ENCODE assay signal across 21 cellular contexts in the genomic region with DNA sequence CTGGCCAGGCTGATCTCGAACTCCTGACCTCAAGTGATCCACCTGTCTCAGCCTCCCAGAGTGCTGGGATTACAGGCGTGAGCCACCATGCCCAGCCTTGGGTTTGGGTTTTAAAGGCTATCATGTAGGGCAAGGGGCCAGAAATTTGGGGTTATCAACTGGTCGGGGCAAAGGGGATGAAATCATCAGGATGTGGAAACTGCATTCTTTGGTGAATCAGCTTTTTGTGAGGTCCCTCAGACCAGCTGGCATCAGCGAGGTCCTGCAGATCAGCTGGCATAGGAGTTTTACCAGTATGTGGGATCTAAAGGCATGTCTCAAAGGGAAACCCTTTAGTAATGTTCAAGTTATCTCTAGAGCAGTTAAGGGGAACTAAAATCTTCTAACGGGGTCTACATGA. TPM values are rescaled to one million over a fixed set of nuclear protein-coding genes. Genes with fewer than 3 reads are reported as not detected.
DNase-seq lines count a peak whose midpoint lies in the region; ATAC-seq, FAIRE-seq and TF ChIP-seq lines count a peak whose summit lies in the region.
"Had no signal": no experiment of that assay in that cellular context is flagged by ENCODE, and none has a peak within 500 bp of the region (broad histone marks: within the 10 kb centered on the region; RNA-seq: fewer than 3 reads in every experiment).

No MANE protein-coding gene starts in this region.

- no peak for TF ChIP-seq POLR2A in A549 (IDR thresholded peaks at IDR 0.05; ENCODE audit: low read length)

- DNase-seq in A549 (ENCODE audit: low read depth in 1 of 2, low spot score in 1 of 2), result peak in 1 of 2 experiments; percentile 52
- DNase-seq in HS-5 (ENCODE audit: low read depth), result peak; percentile 73
- DNase-seq in fibroblast of the aortic adventitia (ENCODE audit: low read depth), result peak; percentile 40
- DNase-seq in NCI-H1105 (lab: John Stamatoyannopoulos, UW), result no peak
- DNase-seq in HPDE6-E6E7 (ENCODE audit: extremely low spot score), result no peak
- DNase-seq: activated B cell treated with CpG ODN at 0.5 μM for 24 hours; activated naive CD8-positive, alpha-beta T cell treated with anti-CD3 and anti-CD28 coated beads, Interleukin-2, amount 50 U/mL, for 24 hours; effector CD8-positive, alpha-beta T cell; H7; mesenchymal stem cell; NCI-H1048; NCI-H748 treated with DMSO at 0.1 percent for 48 hours; nephron progenitor cell; stimulated activated naive CD8-positive, alpha-beta T cell treated with anti-CD3 and anti-CD28 coated beads, Interleukin-15, Interleukin-2, amounts not matched to agents 100 U/mL and 50 U/mL, for 24 hours; upper lobe of left lung had no signal

- TF ChIP-seq RAD21 in A549 (conservative IDR thresholded peaks at IDR 0.05 in 1 of 2, IDR thresholded peaks at IDR 0.05 in 1 of 2), result no peak

- no peak for TF ChIP-seq CTCF in A549 (IDR thresholded peaks at IDR 0.05)
- TF ChIP-seq CTCF in fibroblast of the aortic adventitia (IDR thresholded peaks at IDR 0.05; ENCODE audit: insufficient read depth, low read length), result no peak

- peak; percentile 65 to 71; a peak in 4 of 6 replicates for ATAC-seq in A549
- peak; percentile 45; the same call in 2 of the 3 replicates for ATAC-seq in SK-N-SH treated with all-trans-retinoic acid at 6 μM for 48 hours
- no peak for ATAC-seq in HG02973 (IDR thresholded peaks at IDR 0.05; ENCODE audit: unreplicated experiment)
- no peak for ATAC-seq in GM18502 (IDR thresholded peaks at IDR 0.05; ENCODE audit: poor library complexity, unreplicated experiment)
- ATAC-seq: activated naive CD8-positive, alpha-beta T cell treated with anti-CD3 and anti-CD28 coated beads, Interleukin-2, amount 50 U/mL, for 24 hours; GM12878; Panc1; stimulated activated naive CD8-positive, alpha-beta T cell treated with anti-CD3 and anti-CD28 coated beads, Interleukin-15, Interleukin-2, amounts not matched to agents 100 U/mL and 50 U/mL, for 24 hours had no signal

- peaks cover 11% of the 10 kb centered on the region; the same call in 2 of the 3 replicates for H3K4me1 ChIP-seq in A549
- H3K4me1 ChIP-seq: upper lobe of left lung had no signal

- H3K9me3 ChIP-seq in A549, result no peaks in the 10 kb centered on the region
- H3K9me3 ChIP-seq: upper lobe of left lung had no signal

- H3K4me2 ChIP-seq in A549, result peak overlapping the region; percentile 49

- CTCF ChIA-PET in A549 (lab: Yijun Ruan, JAX), result interaction anchor here (0.6 to 2.1 kb wide), 5 partner anchors 10 to 31 kb away, joined by 3 to 9 read pairs (median 5); a partner anchor contains a TSS

- FAIRE-seq in A549 (lab: Jason Lieb, UNC), result no peak
- FAIRE-seq: A204.1, GM12878 had no signal

- WGBS in A549 (ENCODE audit: missing lambda C conversion rate), result 43% methylated on average over 5 of the region's 5 CpGs

- TF ChIP-seq EP300 in A549 (IDR thresholded peaks at IDR 0.05), result no peak

- POLR2A ChIA-PET in A549 (lab: Yijun Ruan, JAX), result interaction anchor here (5.0 kb wide), 1 partner anchor 20 kb away, joined by 84 read pairs; a partner anchor contains a TSS

- H3K4me3 ChIP-seq in A549 (no peak overlapping the region), fibroblast of the aortic adventitia (ENCODE audit: low read depth, low read length) (no peak overlapping the region)
- H3K4me3 ChIP-seq: GM12878, upper lobe of left lung had no signal

- H3K27ac ChIP-seq in A549, result peak overlapping the region; percentile 6 to 65; a peak in 3 of 6 replicates

TF ChIP-seq in A549, 52 proteins besides CTCF, POLR2A, EP300 and RAD21:
- no peak for TF ChIP-seq ZC3H11A (IDR thresholded peaks at IDR 0.05)
- TF ChIP-seq CEBPB (IDR thresholded peaks at IDR 0.05), result peak in 1 of 2 experiments; percentile 45; a peak in 1 of 4 replicates
- no peak for TF ChIP-seq FOSL2 (IDR thresholded peaks at IDR 0.05)
- TF ChIP-seq FOSL2 (CRISPR knock-in tag; IDR thresholded peaks at IDR 0.05), result peak; percentile 40
- peak; percentile 42 for TF ChIP-seq MAFK (IDR thresholded peaks at IDR 0.05; ENCODE audit: partially characterized antibody)
TF ChIP-seq in A549: peak in this region for 3.

TF ChIP-seq in SK-N-SH treated with all-trans-retinoic acid at 6 μM for 48 hours, 23 proteins besides CTCF, POLR2A, EP300 and RAD21:
- no peak for TF ChIP-seq CSDC2 (CRISPR knock-in tag; IDR thresholded peaks at IDR 0.05)
- peak; percentile 92 for TF ChIP-seq ZFP3 (CRISPR knock-in tag; IDR thresholded peaks at IDR 0.05)
TF ChIP-seq in SK-N-SH treated with all-trans-retinoic acid at 6 μM for 48 hours: peak in this region for 1.

RNA-seq across cellular contexts. Expression of a gene that starts 6.4 kb away (rescaled TPM):
- polyA plus RNA-seq in A549 (2011; rRNA removed), result 46.7 and 51.2 TPM in 2 replicates
- 19.8 and 22.5 TPM in 2 replicates for polyA plus RNA-seq in A549 (2012; cell fraction: cytosol; rRNA removed)
- polyA plus RNA-seq in A549 (2012; cell fraction: nucleus; rRNA removed), result 4.4 and 8.1 TPM in 2 replicates
- 53.2 to 59.0 TPM (median 53.5 TPM) in 3 replicates for polyA plus RNA-seq in A549 (2017; fragmentation: RNase III; extraction: RNeasy Plus Mini Kit Qiagen cat#74134 plus additional on column Dnase treatment)
- polyA minus RNA-seq in A549 (2011; rRNA and poly(A)+ RNA removed), result 8.5 and 12.0 TPM in 2 replicates
- total RNA-seq in fibroblast of the aortic adventitia (ENCODE audit: low replicate concordance), result 5.7 and 8.4 TPM in 2 replicates

RNA-seq across cellular contexts. Expression of a gene that starts 20.5 kb away (rescaled TPM):
- 356 and 544 TPM in 2 replicates for polyA plus RNA-seq in A549 (2011; rRNA removed)
- 225 and 298 TPM in 2 replicates for polyA plus RNA-seq in A549 (2012; cell fraction: cytosol; rRNA removed)
- polyA plus RNA-seq in A549 (2012; cell fraction: nucleus; rRNA removed), result 157 and 250 TPM in 2 replicates
- 355 to 422 TPM (median 397 TPM) in 3 replicates for polyA plus RNA-seq in A549 (2017; fragmentation: RNase III; extraction: RNeasy Plus Mini Kit Qiagen cat#74134 plus additional on column Dnase treatment)
- polyA minus RNA-seq in A549 (2011; rRNA and poly(A)+ RNA removed), result 287 and 351 TPM in 2 replicates
- 92.1 and 126 TPM in 2 replicates for total RNA-seq in fibroblast of the aortic adventitia (ENCODE audit: low replicate concordance)

Comparison
In these comparisons a context has a peak if more than half of its experiments do, and no peak if none do; other contexts are left out.
1. ATAC-seq: peak in A549 (2 of 2) and SK-N-SH treated with all-trans-retinoic acid at 6 μM for 48 hours (single experiment); none in HG02973 (single experiment) and GM18502 (single experiment).
2. DNase-seq: peak in HS-5 (single experiment) and fibroblast of the aortic adventitia (single experiment); none in NCI-H1105 (single experiment) and HPDE6-E6E7 (single experiment).